In genomic region chr16:10870137-10870776, GRCh38 we compare ENCODE assay signal across 8 cellular contexts. TPM values are rescaled to one million over a fixed set of nuclear protein-coding genes. Genes with fewer than 3 reads are reported as not detected.
A peak's percentile ranks its signal among the peaks of the same experiment; 100 is the strongest.
DNase-seq lines count a peak whose midpoint lies in the region; ATAC-seq and TF ChIP-seq lines count a peak whose summit lies in the region.

No MANE protein-coding gene starts in this region.

- H3K27ac ChIP-seq in IMR-90 (ENCODE audit: insufficient read depth, low read length), result no peak overlapping the region
- H3K27ac ChIP-seq in vagina, result no peak overlapping the region
- no peak overlapping the region for H3K27ac ChIP-seq in neural progenitor cell

- no peaks in the 10 kb centered on the region for H3K79me1 ChIP-seq in IMR-90 (ENCODE audit: low read depth in 1 of 2, low read length in 2 of 2)

- dilution Hi-C loops in IMR-90 (cut with HindIII; ENCODE audit: low sequenced_read_pairs, unreplicated experiment), result no loop called here

- no peak overlapping the region for H4K91ac ChIP-seq in IMR-90 (ENCODE audit: insufficient read depth, low read depth, low read length)

- H3K4me3 Mint-ChIP-seq in activated CD8-positive, alpha-beta memory T cell treated with anti-CD3 and anti-CD28 coated beads, Interleukin-2, amount 10 ng/mL, durations not matched to agents 7 days and 5 days, result peak overlapping the region; percentile 47
- H3K4me3 Mint-ChIP-seq in activated T-helper 1 cell treated with anti-CD3 and anti-CD28 coated beads, Interleukin-12 subunit alpha, Interleukin-12 subunit beta, Interleukin-2, Interleukin-4 antibody, amounts not matched to agents 30 ng/mL and 10 ng/mL and 1 ng/mL, durations not matched to agents 14 hours and 24 hours and 36 hours, result peak overlapping the region; percentile 57
- H3K4me3 Mint-ChIP-seq in stimulated activated naive CD8-positive, alpha-beta T cell treated with anti-CD3 and anti-CD28 coated beads, Interleukin-15, amount 100 ng/mL, for 72 hours, result peak overlapping the region; percentile 63 to 66
- no peak overlapping the region for H3K4me3 Mint-ChIP-seq in neural progenitor cell

- no peak overlapping the region for H2AK9ac ChIP-seq in IMR-90 (replicated peaks; ENCODE audit: low read depth, low read length, poor library complexity)

- no peaks in the 10 kb centered on the region for H3K27me3 Mint-ChIP-seq in activated CD8-positive, alpha-beta memory T cell treated with anti-CD3 and anti-CD28 coated beads, Interleukin-2, amount 10 ng/mL, durations not matched to agents 7 days and 5 days
- H3K27me3 Mint-ChIP-seq in activated T-helper 1 cell treated with anti-CD3 and anti-CD28 coated beads, Interleukin-12 subunit alpha, Interleukin-12 subunit beta, Interleukin-2, Interleukin-4 antibody, amounts not matched to agents 30 ng/mL and 10 ng/mL and 1 ng/mL, durations not matched to agents 14 hours and 24 hours and 36 hours (ENCODE audit: insufficient read depth), result peaks cover 13% of the 10 kb centered on the region
- H3K27me3 Mint-ChIP-seq in stimulated activated naive CD8-positive, alpha-beta T cell treated with anti-CD3 and anti-CD28 coated beads, Interleukin-15, amount 100 ng/mL, for 72 hours, result peaks cover 73% of the 10 kb centered on the region
- peaks cover 8% of the 10 kb centered on the region for H3K27me3 Mint-ChIP-seq in neural progenitor cell (ENCODE audit: insufficient read depth, low read depth)

- peaks cover 80% of the 10 kb centered on the region for H3K4me1 Mint-ChIP-seq in activated CD8-positive, alpha-beta memory T cell treated with anti-CD3 and anti-CD28 coated beads, Interleukin-2, amount 10 ng/mL, durations not matched to agents 7 days and 5 days
- peaks cover 75% of the 10 kb centered on the region for H3K4me1 Mint-ChIP-seq in activated T-helper 1 cell treated with anti-CD3 and anti-CD28 coated beads, Interleukin-12 subunit alpha, Interleukin-12 subunit beta, Interleukin-2, Interleukin-4 antibody, amounts not matched to agents 30 ng/mL and 10 ng/mL and 1 ng/mL, durations not matched to agents 14 hours and 24 hours and 36 hours (ENCODE audit: low read depth)
- peaks cover 49% of the 10 kb centered on the region for H3K4me1 Mint-ChIP-seq in stimulated activated naive CD8-positive, alpha-beta T cell treated with anti-CD3 and anti-CD28 coated beads, Interleukin-15, amount 100 ng/mL, for 72 hours
- no peaks in the 10 kb centered on the region for H3K4me1 Mint-ChIP-seq in neural progenitor cell

- 0 out of 2 replicates have a peak overlapping the region, but pooled peaks have one; percentile 29 for H3K4ac ChIP-seq in IMR-90 (ENCODE audit: low read depth, low read length)

- no peak overlapping the region for H2BK5ac ChIP-seq in IMR-90 (ENCODE audit: low read depth, low read length, poor library complexity, severe bottlenecking)

- H3K9me3 Mint-ChIP-seq in activated CD8-positive, alpha-beta memory T cell treated with anti-CD3 and anti-CD28 coated beads, Interleukin-2, amount 10 ng/mL, durations not matched to agents 7 days and 5 days (ENCODE audit: low read depth), result no peaks in the 10 kb centered on the region
- no peaks in the 10 kb centered on the region for H3K9me3 Mint-ChIP-seq in activated T-helper 1 cell treated with anti-CD3 and anti-CD28 coated beads, Interleukin-12 subunit alpha, Interleukin-12 subunit beta, Interleukin-2, Interleukin-4 antibody, amounts not matched to agents 30 ng/mL and 10 ng/mL and 1 ng/mL, durations not matched to agents 14 hours and 24 hours and 36 hours
- no peaks in the 10 kb centered on the region for H3K9me3 Mint-ChIP-seq in stimulated activated naive CD8-positive, alpha-beta T cell treated with anti-CD3 and anti-CD28 coated beads, Interleukin-15, amount 100 ng/mL, for 72 hours
- no peaks in the 10 kb centered on the region for H3K9me3 Mint-ChIP-seq in neural progenitor cell

- peaks cover 1% of the 10 kb centered on the region for H3K36me3 Mint-ChIP-seq in activated CD8-positive, alpha-beta memory T cell treated with anti-CD3 and anti-CD28 coated beads, Interleukin-2, amount 10 ng/mL, durations not matched to agents 7 days and 5 days
- H3K36me3 Mint-ChIP-seq in activated T-helper 1 cell treated with anti-CD3 and anti-CD28 coated beads, Interleukin-12 subunit alpha, Interleukin-12 subunit beta, Interleukin-2, Interleukin-4 antibody, amounts not matched to agents 30 ng/mL and 10 ng/mL and 1 ng/mL, durations not matched to agents 14 hours and 24 hours and 36 hours (ENCODE audit: low read depth), result no peaks in the 10 kb centered on the region
- H3K36me3 Mint-ChIP-seq in neural progenitor cell, result no peaks in the 10 kb centered on the region

- H3K9me3 ChIP-seq in IMR-90 (ENCODE audit: control insufficient read depth, insufficient read depth, low read length), result no peaks in the 10 kb centered on the region
- H3K9me3 ChIP-seq in vagina, result no peaks in the 10 kb centered on the region
- H3K9me3 ChIP-seq in neural progenitor cell (ENCODE audit: low read depth), result no peaks in the 10 kb centered on the region

- H3K36me3 ChIP-seq in IMR-90 (ENCODE audit: control insufficient read depth, insufficient read depth, low read length) (no peaks in the 10 kb centered on the region), vagina (no peaks in the 10 kb centered on the region), neural progenitor cell (no peaks in the 10 kb centered on the region)

- H3K14ac ChIP-seq in IMR-90 (replicated peaks; ENCODE audit: low read depth, low read length), result no peak overlapping the region

- H4K20me1 ChIP-seq in IMR-90 (ENCODE audit: insufficient read depth, low read length) (no peaks in the 10 kb centered on the region), neural progenitor cell (ENCODE audit: low read depth) (no peaks in the 10 kb centered on the region)

- H3F3A ChIP-seq in neural progenitor cell (ENCODE audit: low read depth), result no peaks in the 10 kb centered on the region

- H3K27me3 ChIP-seq in IMR-90 (ENCODE audit: control insufficient read depth, insufficient read depth, low read length) (peaks cover 7% of the 10 kb centered on the region), vagina (no peaks in the 10 kb centered on the region), neural progenitor cell (peaks cover 13% of the 10 kb centered on the region)

- no peak overlapping the region for H3K56ac ChIP-seq in IMR-90 (ENCODE audit: extremely low read depth, insufficient read depth, low read length)

- no peak overlapping the region for H3K23ac ChIP-seq in IMR-90 (ENCODE audit: low read depth, low read length)

- H3K79me2 ChIP-seq in neural progenitor cell (ENCODE audit: low read depth), result no peaks in the 10 kb centered on the region

- H2BK15ac ChIP-seq in IMR-90 (ENCODE audit: low read depth, low read length), result no peak overlapping the region

- H4K8ac ChIP-seq in IMR-90 (ENCODE audit: low read depth in 2 of 2, low read length in 2 of 2), result no peak overlapping the region

- intact Hi-C loops in IMR-90 (cut with micrococcal nuclease) (no loop called here), vagina (cut with DNase I) (no loop called here)
- intact Hi-C loops in activated T-helper 1 cell treated with anti-CD3 and anti-CD28 coated beads, Interleukin-12 subunit alpha, Interleukin-12 subunit beta, Interleukin-2, Interleukin-4 antibody, amounts not matched to agents 30 ng/mL and 10 ng/mL and 1 ng/mL, durations not matched to agents 14 hours and 24 hours and 36 hours (cut with micrococcal nuclease), result loop anchor here (1.0 to 10.0 kb wide), 7 partner anchors 47 to 915 kb away; partner anchors contain the start of gene SOCS1

- peak overlapping the region; percentile 48; the same call in 1 of the 2 replicates for H2BK120ac ChIP-seq in IMR-90 (ENCODE audit: low read depth, low read length)

- in situ Hi-C loops in IMR-90 (cut with MboI; ENCODE audit: low sequenced_read_pairs), result no loop called here

- H3K27ac Mint-ChIP-seq in activated CD8-positive, alpha-beta memory T cell treated with anti-CD3 and anti-CD28 coated beads, Interleukin-2, amount 10 ng/mL, durations not matched to agents 7 days and 5 days, result peak overlapping the region; percentile 96
- peak overlapping the region; percentile 82 for H3K27ac Mint-ChIP-seq in activated T-helper 1 cell treated with anti-CD3 and anti-CD28 coated beads, Interleukin-12 subunit alpha, Interleukin-12 subunit beta, Interleukin-2, Interleukin-4 antibody, amounts not matched to agents 30 ng/mL and 10 ng/mL and 1 ng/mL, durations not matched to agents 14 hours and 24 hours and 36 hours
- peak overlapping the region; percentile 66 to 82 for H3K27ac Mint-ChIP-seq in stimulated activated naive CD8-positive, alpha-beta T cell treated with anti-CD3 and anti-CD28 coated beads, Interleukin-15, amount 100 ng/mL, for 72 hours
- no peak overlapping the region for H3K27ac Mint-ChIP-seq in neural progenitor cell

- H2AFZ ChIP-seq in IMR-90 (replicated peaks; ENCODE audit: low read length, poor library complexity), result peak overlapping the region; percentile 18
- H2AFZ ChIP-seq in neural progenitor cell (replicated peaks), result no peak overlapping the region

- BruUV-seq in IMR-90 (replicated peaks; lab: Mats Ljungman, UMichigan), result no TSS peak

- no peak for TF ChIP-seq POLR2A in IMR-90 (IDR thresholded peaks at IDR 0.05; ENCODE audit: low read depth, low read length)
- no peak for TF ChIP-seq POLR2A in vagina (IDR thresholded peaks at IDR 0.05)

- H3K9me1 ChIP-seq in IMR-90 (ENCODE audit: insufficient read depth, low read length), result 0 out of 2 replicates have a peak, but pooled peaks cover 3% of the 10 kb centered on the region

- H3K4me3 ChIP-seq in IMR-90 (ENCODE audit: insufficient read depth, low read depth, low read length) (no peak overlapping the region), vagina (no peak overlapping the region), neural progenitor cell (no peak overlapping the region)

- peak; percentile 68 for DNase-seq in activated CD8-positive, alpha-beta memory T cell treated with anti-CD3 and anti-CD28 coated beads, Interleukin-2, amount 10 ng/mL, durations not matched to agents 7 days and 5 days
- DNase-seq in activated CD8-positive, alpha-beta memory T cell treated with anti-CD3 and anti-CD28 coated beads, Interleukin-2, amount 50 U/mL, for 48 hours, result no peak
- DNase-seq in IMR-90 (no peak), NCI-H2227 (lab: John Stamatoyannopoulos, UW; ENCODE audit: unreplicated experiment) (no peak), vagina (ENCODE audit: extremely low spot score in 2 of 2) (no peak), neural progenitor cell (ENCODE audit: low spot score) (no peak)
- no peak for DNase-seq in activated T-helper 1 cell treated with anti-CD3 and anti-CD28 coated beads, Interleukin-12 subunit alpha, Interleukin-12 subunit beta, Interleukin-2, Interleukin-4 antibody, amounts not matched to agents 30 ng/mL and 10 ng/mL and 1 ng/mL, durations not matched to agents 14 hours and 24 hours and 36 hours (ENCODE audit: low spot score)
- peak; percentile 29 to 52 for DNase-seq in stimulated activated naive CD8-positive, alpha-beta T cell treated with anti-CD3 and anti-CD28 coated beads, Interleukin-15, amount 100 ng/mL, for 72 hours

- WGBS in IMR-90 (ENCODE audit: extremely low coverage in 2 of 2, insufficient read length in 1 of 2), 2 experiments, result 88% methylated on average over 1 of the region's 5 CpGs; no CpG with 5 or more reads in 1 of the 2 experiments

- CTCF ChIA-PET in activated CD8-positive, alpha-beta memory T cell treated with anti-CD3 and anti-CD28 coated beads, Interleukin-2, amount 10 ng/mL, durations not matched to agents 7 days and 5 days (lab: Charles Lee), result interaction anchor here (0.7 to 3.9 kb wide), 4 partner anchors 8 to 34 kb away, joined by 3 to 20 read pairs (median 4); partner anchors contain the start of gene CIITA
- CTCF ChIA-PET in IMR-90 (lab: Yijun Ruan, JAX), result interaction anchor here (0.5 to 0.7 kb wide), 3 partner anchors 25 to 1717 kb away, joined by 3 to 4 read pairs (median 3); no protein-coding TSS in a partner anchor

- H3K9ac ChIP-seq in IMR-90 (ENCODE audit: low read depth, low read length) (no peak overlapping the region), neural progenitor cell (no peak overlapping the region)

- peak overlapping the region; percentile 57; the same call in 1 of the 2 replicates for H2BK20ac ChIP-seq in IMR-90 (ENCODE audit: low read depth, low read length)

- POLR2A ChIA-PET in IMR-90 (lab: Charles Lee; ENCODE audit: unreplicated experiment), result no interaction called here

- TF ChIP-seq CTCF in IMR-90 (conservative IDR thresholded peaks at IDR 0.05; ENCODE audit: low read depth, low read length) (no peak), vagina (IDR thresholded peaks at IDR 0.05) (no peak), neural progenitor cell (IDR thresholded peaks at IDR 0.05) (no peak)

- H3K4me2 ChIP-seq in IMR-90 (ENCODE audit: low read depth, low read length) (no peak overlapping the region), neural progenitor cell (no peak overlapping the region)

- ATAC-seq in activated CD8-positive, alpha-beta memory T cell treated with anti-CD3 and anti-CD28 coated beads, Interleukin-2, amount 10 ng/mL, durations not matched to agents 7 days and 5 days, result peak; percentile 56
- ATAC-seq in IMR-90 (ENCODE audit: low read depth), result no peak
- ATAC-seq in stimulated activated naive CD8-positive, alpha-beta T cell treated with anti-CD3 and anti-CD28 coated beads, Interleukin-15, amount 100 ng/mL, for 72 hours, result peak; percentile 70

- H2AK5ac ChIP-seq in IMR-90 (ENCODE audit: low read depth, low read length), result no peak overlapping the region; the same call in 1 of the 2 replicates

- H3K4me1 ChIP-seq in IMR-90 (ENCODE audit: control insufficient read depth, insufficient read depth, low read length) (peaks cover 5% of the 10 kb centered on the region), vagina (no peaks in the 10 kb centered on the region), neural progenitor cell (no peaks in the 10 kb centered on the region)

- no peak overlapping the region for H4K5ac ChIP-seq in IMR-90 (ENCODE audit: low read depth, low read length)

- no peak for TF ChIP-seq RAD21 in IMR-90 (IDR thresholded peaks at IDR 0.05; ENCODE audit: low read length)

- H3K18ac ChIP-seq in IMR-90 (ENCODE audit: low read depth, low read length), result no peak overlapping the region

RNA-seq across cellular contexts. Expression of gene CIITA, which starts 6.7 kb away (rescaled TPM):
- 100 to 1,000 TPM in 1 of 2 experiments, 10 to 100 TPM in 1; 68.7 to 103 TPM for total RNA-seq in activated CD8-positive, alpha-beta memory T cell treated with anti-CD3 and anti-CD28 coated beads, Interleukin-2, amount 10 ng/mL, durations not matched to agents 7 days and 5 days
- total RNA-seq in IMR-90 (2012; rRNA removed), result not detected in 2 replicates
- polyA plus RNA-seq in IMR-90 (2012; rRNA removed), result 0.04 and 0.10 TPM in 2 replicates
- 0.03 and 0.11 TPM in 2 replicates for polyA plus RNA-seq in IMR-90 (2012; cell fraction: cytosol; rRNA removed)
- polyA plus RNA-seq in IMR-90 (2012; cell fraction: nucleus; rRNA removed; ENCODE audit: low replicate concordance), result 0.29 and 0.36 TPM in 2 replicates
- total RNA-seq in activated T-helper 1 cell treated with anti-CD3 and anti-CD28 coated beads, Interleukin-12 subunit alpha, Interleukin-12 subunit beta, Interleukin-2, Interleukin-4 antibody, amounts not matched to agents 30 ng/mL and 10 ng/mL and 1 ng/mL, durations not matched to agents 14 hours and 24 hours and 36 hours, result 12.0 and 13.0 TPM in 2 replicates
- 16.7 TPM for total RNA-seq in vagina
- not detected in 2 replicates for total RNA-seq in neural progenitor cell (ENCODE audit: low replicate concordance)

RNA-seq across cellular contexts. Expression of gene TVP23A, which starts 51.7 kb away (rescaled TPM):
- not detected for total RNA-seq in activated CD8-positive, alpha-beta memory T cell treated with anti-CD3 and anti-CD28 coated beads, Interleukin-2, amount 10 ng/mL, durations not matched to agents 7 days and 5 days
- not detected in 2 replicates for total RNA-seq in IMR-90 (2012; rRNA removed)
- not detected in 2 replicates for polyA plus RNA-seq in IMR-90 (2012; rRNA removed)
- not detected in 2 replicates for polyA plus RNA-seq in IMR-90 (2012; cell fraction: cytosol; rRNA removed)
- polyA plus RNA-seq in IMR-90 (2012; cell fraction: nucleus; rRNA removed; ENCODE audit: low replicate concordance), result not detected in 2 replicates
- total RNA-seq in activated T-helper 1 cell treated with anti-CD3 and anti-CD28 coated beads, Interleukin-12 subunit alpha, Interleukin-12 subunit beta, Interleukin-2, Interleukin-4 antibody, amounts not matched to agents 30 ng/mL and 10 ng/mL and 1 ng/mL, durations not matched to agents 14 hours and 24 hours and 36 hours, result not detected in 2 replicates
- total RNA-seq in vagina, result 0.98 TPM
- 3.5 and 4.6 TPM in 2 replicates for total RNA-seq in neural progenitor cell (ENCODE audit: low replicate concordance)

Comparison
In these comparisons a context has a peak if more than half of its experiments do, and no peak if none do; other contexts are left out.
1. DNase-seq: peak in activated CD8-positive, alpha-beta memory T cell treated with anti-CD3 and anti-CD28 coated beads, Interleukin-2, amount 10 ng/mL, durations not matched to agents 7 days and 5 days (single experiment) and stimulated activated naive CD8-positive, alpha-beta T cell treated with anti-CD3 and anti-CD28 coated beads, Interleukin-15, amount 100 ng/mL, for 72 hours (2 of 2); none in activated CD8-positive, alpha-beta memory T cell treated with anti-CD3 and anti-CD28 coated beads, Interleukin-2, amount 50 U/mL, for 48 hours (single experiment), IMR-90 (single experiment), activated T-helper 1 cell treated with anti-CD3 and anti-CD28 coated beads, Interleukin-12 subunit alpha, Interleukin-12 subunit beta, Interleukin-2, Interleukin-4 antibody, amounts not matched to agents 30 ng/mL and 10 ng/mL and 1 ng/mL, durations not matched to agents 14 hours and 24 hours and 36 hours (single experiment), NCI-H2227 (single experiment), vagina (0 of 2) and neural progenitor cell (single experiment).
2. RNA of gene CIITA, which starts 6.7 kb away (total RNA-seq): 68.7 to 103 TPM in activated CD8-positive, alpha-beta memory T cell treated with anti-CD3 and anti-CD28 coated beads, Interleukin-2, amount 10 ng/mL, durations not matched to agents 7 days and 5 days, 16.7 TPM in vagina (single experiment) and 12.0 to 13.0 TPM in activated T-helper 1 cell treated with anti-CD3 and anti-CD28 coated beads, Interleukin-12 subunit alpha, Interleukin-12 subunit beta, Interleukin-2, Interleukin-4 antibody, amounts not matched to agents 30 ng/mL and 10 ng/mL and 1 ng/mL, durations not matched to agents 14 hours and 24 hours and 36 hours; not detected in IMR-90 and not detected in neural progenitor cell; every median in the first group is over 10 times any median in the second.